ENCODE assay signal across 26 cellular contexts in the genomic region with DNA sequence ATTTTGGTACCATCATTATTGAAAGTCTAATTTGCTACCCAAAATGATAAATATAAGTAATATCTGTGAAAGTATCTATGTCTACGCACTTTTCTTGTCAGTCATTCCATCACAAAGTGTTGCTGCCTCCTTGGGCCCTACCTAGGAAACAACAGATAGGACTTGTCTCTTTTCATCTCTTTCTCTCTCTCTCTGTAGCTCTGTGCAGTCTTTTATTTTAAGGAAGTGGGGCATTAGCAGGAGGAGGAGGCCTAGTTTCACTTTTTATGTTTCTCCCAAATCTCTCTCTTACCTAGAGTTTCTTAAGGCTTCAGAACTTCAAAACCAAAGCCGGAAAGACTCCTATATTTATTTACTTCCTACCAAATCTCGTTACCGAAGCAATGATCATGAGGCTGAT.
A peak's percentile ranks its signal among the peaks of the same experiment; 100 is the strongest.
DNase-seq lines count a peak whose midpoint lies in the region; TF ChIP-seq lines count a peak whose summit lies in the region.
"Had no signal": no experiment of that assay in that cellular context is flagged by ENCODE, and none has a peak within 500 bp of the region (broad histone marks: within the 10 kb centered on the region; RNA-seq: fewer than 3 reads in every experiment).

No MANE protein-coding gene starts in this region.

- H3K9ac ChIP-seq in OCI-LY3 (ENCODE audit: low read length) (no peak overlapping the region), endodermal cell (ENCODE audit: extremely low read depth, low read length, poor library complexity, severe bottlenecking) (no peak overlapping the region)
- H3K9ac ChIP-seq: KMS-11 had no signal

- H3K27ac ChIP-seq in OCI-LY3 (ENCODE audit: low read length): no peak overlapping the region
- no peak overlapping the region for H3K27ac ChIP-seq in endodermal cell (ENCODE audit: low read depth, low read length)
- H3K27ac ChIP-seq in right atrium auricular region: no peak overlapping the region
- H3K27ac ChIP-seq: 22Rv1, KMS-11, SJCRH30 had no signal

- peak overlapping the region; percentile 13; the same call in 1 of the 2 replicates for H3K4me2 ChIP-seq in OCI-LY3 (ENCODE audit: low read length)
- H3K4me2 ChIP-seq: GM23338, KMS-11 had no signal

- peaks cover 2% of the 10 kb centered on the region for H3K4me1 Mint-ChIP-seq in endodermal cell
- H3K4me1 Mint-ChIP-seq: CD14-positive monocyte; CD8-positive, alpha-beta memory T cell; GM23338; IgD-negative memory B cell had no signal

- no peaks in the 10 kb centered on the region for H3K27me3 Mint-ChIP-seq in endodermal cell (ENCODE audit: insufficient read depth)
- H3K27me3 Mint-ChIP-seq: CD8-positive, alpha-beta memory T cell; IgD-negative memory B cell had no signal

- H3K36me3 ChIP-seq in OCI-LY3 (replicated peaks; ENCODE audit: low read depth, low read length): no peaks in the 10 kb centered on the region
- H3K36me3 ChIP-seq in endodermal cell (ENCODE audit: control insufficient read depth, insufficient read depth, low read length): no peaks in the 10 kb centered on the region
- H3K36me3 ChIP-seq in right atrium auricular region: no peaks in the 10 kb centered on the region
- H3K36me3 ChIP-seq: BE2C, HAP-1, SJCRH30 had no signal

- H3K4me3 ChIP-seq in OCI-LY3 (ENCODE audit: low read length) (no peak overlapping the region), endodermal cell (ENCODE audit: low read length) (no peak overlapping the region), right atrium auricular region (no peak overlapping the region)
- H3K4me3 ChIP-seq: GM23338, HAP-1, SJCRH30 had no signal

- no peaks in the 10 kb centered on the region for H3K79me2 ChIP-seq in OCI-LY3 (ENCODE audit: low read length)

- H3K27me3 ChIP-seq in OCI-LY3 (ENCODE audit: low read depth, low read length) (no peaks in the 10 kb centered on the region), endodermal cell (ENCODE audit: control insufficient read depth, insufficient read depth, low read length, poor library complexity, severe bottlenecking) (no peaks in the 10 kb centered on the region), right atrium auricular region (no peaks in the 10 kb centered on the region)
- H3K27me3 ChIP-seq: BE2C, SJCRH30 had no signal

- H3K4me3 Mint-ChIP-seq in endodermal cell: no peak overlapping the region
- H3K4me3 Mint-ChIP-seq: CD14-positive monocyte; CD8-positive, alpha-beta memory T cell; GM23338; IgD-negative memory B cell had no signal

- H3K4me1 ChIP-seq in OCI-LY3 (ENCODE audit: low read length) (peaks cover 14% of the 10 kb centered on the region), endodermal cell (ENCODE audit: control insufficient read depth, insufficient read depth, low read length) (no peaks in the 10 kb centered on the region), right atrium auricular region (no peaks in the 10 kb centered on the region)
- H3K4me1 ChIP-seq: BE2C, HAP-1, SJCRH30 had no signal

- WGBS in endodermal cell (ENCODE audit: insufficient coverage in 1 of 2, insufficient read length in 1 of 2), 2 experiments: 94% methylated on average over 2 of the region's 4 CpGs; no CpG with 5 or more reads in 1 of the 2 experiments

- H2AFZ ChIP-seq in OCI-LY3 (ENCODE audit: low read depth, low read length): peak overlapping the region; percentile 47; the same call in 1 of the 2 replicates
- H2AFZ ChIP-seq: GM23338 had no signal

- no peak for TF ChIP-seq CTCF in OCI-LY3 (IDR thresholded peaks at IDR 0.05; ENCODE audit: low read depth, low read length)
- no peak for TF ChIP-seq CTCF in endodermal cell (conservative IDR thresholded peaks at IDR 0.05)
- TF ChIP-seq CTCF in right atrium auricular region (IDR thresholded peaks at IDR 0.05): no peak

- H3K9me3 Mint-ChIP-seq in endodermal cell: no peaks in the 10 kb centered on the region
- H3K9me3 Mint-ChIP-seq: GM23338 had no signal

- DNase-seq in NOMO-1 treated with DMSO at 0.1 percent for 48 hours (lab: John Stamatoyannopoulos, UW; ENCODE audit: unreplicated experiment) (peak; percentile 1), NOMO-1 treated with dmso at 0.1 percent for 144 hours (lab: John Stamatoyannopoulos, UW; ENCODE audit: unreplicated experiment) (no peak), endodermal cell (no peak), right atrium auricular region (ENCODE audit: low spot score) (no peak), RPMI8226 (no peak), NCI-H82 (lab: John Stamatoyannopoulos, UW) (no peak), UCSD-AML1 (lab: John Stamatoyannopoulos, UW; ENCODE audit: unreplicated experiment) (no peak)
- DNase-seq: ACHN; BE2C; CD8-positive, alpha-beta memory T cell; DMS 273 treated with DMSO at 0.1 percent for 48 hours; DMS79; NCI-H1105; NCI-H1436 treated with DMSO at 0.1 percent for 48 hours; NCI-H187 treated with DMSO at 0.1 percent for 48 hours; NCI-H446; NCI-H524 treated with DMSO at 0.1 percent for 48 hours; NCI-H774; SJCRH30 had no signal

- H3K36me3 Mint-ChIP-seq in endodermal cell (ENCODE audit: low read depth): no peaks in the 10 kb centered on the region
- H3K36me3 Mint-ChIP-seq: CD14-positive monocyte; CD8-positive, alpha-beta memory T cell; IgD-negative memory B cell had no signal

- H4K20me1 ChIP-seq in OCI-LY3 (ENCODE audit: insufficient read depth, low read length): no peaks in the 10 kb centered on the region

- no peaks in the 10 kb centered on the region for H3K9me3 ChIP-seq in OCI-LY3 (ENCODE audit: insufficient read depth, low read length)
- H3K9me3 ChIP-seq in endodermal cell (ENCODE audit: control insufficient read depth, low read length): no peaks in the 10 kb centered on the region
- H3K9me3 ChIP-seq in right atrium auricular region: no peaks in the 10 kb centered on the region
- H3K9me3 ChIP-seq: BE2C, HAP-1, SJCRH30 had no signal

- H3K27ac Mint-ChIP-seq in endodermal cell: peak overlapping the region; percentile 76
- H3K27ac Mint-ChIP-seq: CD14-positive monocyte, GM23338, IgD-negative memory B cell had no signal
